ENCODE assay signal across 14 cellular contexts in genomic region chr14:90839024-90839888, GRCh38. TPM values are rescaled to one million over a fixed set of nuclear protein-coding genes. Genes with fewer than 3 reads are reported as not detected.
DNase-seq lines count a peak whose midpoint lies in the region; ATAC-seq, FAIRE-seq and TF ChIP-seq lines count a peak whose summit lies in the region.
"Had no signal": no experiment of that assay in that cellular context is flagged by ENCODE, and none has a peak within 500 bp of the region (broad histone marks: within the 10 kb centered on the region; RNA-seq: fewer than 3 reads in every experiment).

No MANE protein-coding gene starts in this region.

- H3K4me3 ChIP-seq in K562 (no peak overlapping the region), right cardiac atrium (ENCODE audit: low read length) (no peak overlapping the region), rectal smooth muscle tissue (ENCODE audit: low read length) (peak overlapping the region; percentile 6)
- H3K4me3 ChIP-seq: BLaER1 treated with 17β-estradiol and CSF1 and Interleukin-3, amounts not matched to agents 10 nM and 100 nM; ovary had no signal

- H2AFZ ChIP-seq in K562 (ENCODE audit: low read depth, low read length) = peak overlapping the region; percentile 66

- DNase-seq in AG20443 (ENCODE audit: low spot score) = peak; percentile 83
- DNase-seq in K562 (ENCODE audit: extremely low read depth in 1 of 4, low spot score in 3 of 4) = no peak
- peak; percentile 64 to 88 (median 86) for DNase-seq in right cardiac atrium
- no peak for DNase-seq in superior temporal gyrus (ENCODE audit: extremely low spot score)
- no peak for DNase-seq in NOMO-1 (lab: John Stamatoyannopoulos, UW; ENCODE audit: unreplicated experiment in 2 of 2)
- no peak for DNase-seq in DMS79 (lab: John Stamatoyannopoulos, UW)
- DNase-seq: activated B cell treated with CpG ODN at 0.5 μM for 24 hours; activated naive CD8-positive, alpha-beta T cell treated with anti-CD3 and anti-CD28 coated beads, Interleukin-2, amount 10 ng/mL, durations not matched to agents 7 days and 5 days; glutamatergic neuron had no signal

- no peaks in the 10 kb centered on the region for H3K79me2 ChIP-seq in K562 (ENCODE audit: control insufficient read depth, insufficient read depth, low read length)

- TF ChIP-seq CTCF in K562 (IDR thresholded peaks at IDR 0.05 in 2 of 3, conservative IDR thresholded peaks at IDR 0.05 in 1 of 3; ENCODE audit: insufficient read depth in 2 of 3, low read depth in 1 of 3, low read length in 3 of 3) = no peak

- intact Hi-C loops in K562 (cut with micrococcal nuclease) (no loop called here), right cardiac atrium (cut with DNase I) (no loop called here)

- no peak for TF ChIP-seq RAD21 in K562 (CRISPR knock-in tag; conservative IDR thresholded peaks at IDR 0.05 in 1 of 2, IDR thresholded peaks at IDR 0.05 in 1 of 2)

- no TSS peak for BruUV-seq in K562 (replicated peaks; lab: Mats Ljungman, UMichigan)

- WGBS in K562 (ENCODE audit: insufficient coverage, low coverage, missing lambda C conversion rate) = 50% methylated on average over 6 of the region's 10 CpGs
- WGBS in right cardiac atrium = 36% methylated on average over 10 of the region's 10 CpGs

- H3K9me3 ChIP-seq in K562 (replicated peaks; ENCODE audit: control insufficient read depth, insufficient read depth, low read depth, low read length) = no peaks in the 10 kb centered on the region
- H3K9me3 ChIP-seq in right cardiac atrium (ENCODE audit: control insufficient read depth, low read length) = no peaks in the 10 kb centered on the region
- H3K9me3 ChIP-seq: BLaER1 treated with 17β-estradiol and CSF1 and Interleukin-3, amounts not matched to agents 10 nM and 100 nM; ovary had no signal

- H4K20me1 ChIP-seq in K562 (replicated peaks; ENCODE audit: control insufficient read depth, insufficient read depth, low read length) = no peaks in the 10 kb centered on the region
- H4K20me1 ChIP-seq: BLaER1 treated with 17β-estradiol and CSF1 and Interleukin-3, amounts not matched to agents 10 nM and 100 nM had no signal

- H3K4me1 ChIP-seq in K562 (replicated peaks in 1 of 2; ENCODE audit: control insufficient read depth in 2 of 2, insufficient read depth in 2 of 2, low read length in 2 of 2) = peaks cover 4 to 5% of the 10 kb centered on the region in 2 experiments; a peak in 3 of 5 replicates
- H3K4me1 ChIP-seq in right cardiac atrium (ENCODE audit: control insufficient read depth, insufficient read depth, low read length) = no peaks in the 10 kb centered on the region
- H3K4me1 ChIP-seq in rectal smooth muscle tissue (ENCODE audit: control insufficient read depth, insufficient read depth, low read length) = no peaks in the 10 kb centered on the region

- ATAC-seq in K562 (peak; percentile 44), right cardiac atrium (peak; percentile 91 to 95), GM19351 (IDR thresholded peaks at IDR 0.05; ENCODE audit: unreplicated experiment) (no peak)

- H3K4me2 ChIP-seq in K562 (ENCODE audit: insufficient read depth, low read length) = no peak overlapping the region

- in situ Hi-C loops in K562 (cut with MboI) = no loop called here

- POLR2A ChIA-PET in K562 (lab: Yijun Ruan, JAX) = no interaction called here

- H3K27me3 ChIP-seq in K562 (ENCODE audit: control insufficient read depth in 2 of 2, insufficient read depth in 2 of 2, low read length in 2 of 2) (no peaks in the 10 kb centered on the region), right cardiac atrium (ENCODE audit: control insufficient read depth, insufficient read depth) (no peaks in the 10 kb centered on the region), rectal smooth muscle tissue (ENCODE audit: control insufficient read depth, insufficient read depth, low read length) (no peaks in the 10 kb centered on the region)
- H3K27me3 ChIP-seq: BLaER1 treated with 17β-estradiol and CSF1 and Interleukin-3, amounts not matched to agents 10 nM and 100 nM; ovary had no signal

- H3K27ac ChIP-seq in K562 (ENCODE audit: extremely low read depth, low read depth, low read length) (no peak overlapping the region), right cardiac atrium (ENCODE audit: low read length) (peak overlapping the region; percentile 94), rectal smooth muscle tissue (ENCODE audit: low read depth, low read length) (peak overlapping the region; percentile 29)

- H3K9me1 ChIP-seq in K562 (ENCODE audit: control insufficient read depth, insufficient read depth, low read length) = no peaks in the 10 kb centered on the region

- no peak for FAIRE-seq in K562 (lab: Jason Lieb, UNC)
- FAIRE-seq: GM12892 had no signal

- no peak for TF ChIP-seq POLR2A in K562 (conservative IDR thresholded peaks at IDR 0.05)

- CTCF ChIA-PET in K562 (lab: Yijun Ruan, JAX; ENCODE audit: low intra/inter-chr PET ratio) = no interaction called here

- H3K9ac ChIP-seq in K562 (ENCODE audit: insufficient read depth in 1 of 2, low read depth in 2 of 2, low read length in 2 of 2) (no peak overlapping the region; a peak in 1 of 4 replicates), rectal smooth muscle tissue (ENCODE audit: low read length) (no peak overlapping the region)

- TF ChIP-seq EP300 in K562 (IDR thresholded peaks at IDR 0.05; ENCODE audit: low read length) = no peak

- H3K36me3 ChIP-seq in K562 (ENCODE audit: control insufficient read depth, insufficient read depth, low read length) (no peaks in the 10 kb centered on the region), rectal smooth muscle tissue (ENCODE audit: control insufficient read depth, insufficient read depth, low read length) (no peaks in the 10 kb centered on the region)
- H3K36me3 ChIP-seq: BLaER1 treated with 17β-estradiol and CSF1 and Interleukin-3, amounts not matched to agents 10 nM and 100 nM; ovary had no signal

TF ChIP-seq in K562, 482 proteins besides CTCF, POLR2A, EP300 and RAD21 (continues in another document):
- no peak for TF ChIP-seq ETV6 (IDR thresholded peaks at IDR 0.05; ENCODE audit: borderline replicate concordance in 1 of 2, low read depth in 2 of 2, low read length in 1 of 2)
- no peak for TF ChIP-seq ETV6 (CRISPR knock-in tag; IDR thresholded peaks at IDR 0.05; ENCODE audit: borderline replicate concordance)
- TF ChIP-seq ZNF785 (CRISPR knock-in tag; IDR thresholded peaks at IDR 0.05) = no peak

RNA-seq across cellular contexts. Expression of gene TTC7B, which starts 23.0 kb away (rescaled TPM):
- total RNA-seq in K562 (2011; cell fraction: chromatin; rRNA removed; ENCODE audit: low replicate concordance) = 118 and 173 TPM in 2 replicates
- 48.5 and 49.9 TPM in 2 replicates for total RNA-seq in K562 (2011; cell fraction: nucleolus; rRNA removed)
- total RNA-seq in K562 (2011; cell fraction: nucleoplasm; rRNA removed) = 66.6 and 71.6 TPM in 2 replicates
- total RNA-seq in K562 (2014; rRNA removed) = 36.7 and 37.3 TPM in 2 replicates
- total RNA-seq in K562 (2014; rRNA removed; fragmentation: Illumina TruSeq; extraction: Trizol) = 25.7 and 27.4 TPM in 2 replicates
- total RNA-seq in K562 (2015; rRNA removed; fragmentation: Illumina TruSeq; extraction: Trizol) = 21.9 and 24.0 TPM in 2 replicates
- total RNA-seq in K562 (2021) = 77.2 and 77.7 TPM in 2 replicates
- polyA plus RNA-seq in K562 (2011; rRNA removed) = 43.3 and 50.2 TPM in 2 replicates
- polyA plus RNA-seq in K562 (2011; cell fraction: cytosol; rRNA removed) = 38.9 and 74.2 TPM in 2 replicates
- 51.9 and 63.4 TPM in 2 replicates for polyA plus RNA-seq in K562 (2011; cell fraction: nucleus; rRNA removed)
- 41.2 and 101 TPM in 2 replicates for polyA plus RNA-seq in K562 (2012)
- 40.1 and 41.6 TPM in 2 replicates for polyA plus RNA-seq in K562 (2014; fragmentation: Illumina TruSeq; extraction: Trizol)
- polyA plus RNA-seq in K562 (2014; fragmentation: Nextera tagmentation; extraction: Ambion mirVana) = 1 to 10 TPM; 2.2 to 2.5 TPM
- polyA plus RNA-seq in K562 (2014; rRNA removed) = 34.3 and 37.1 TPM in 2 replicates
- polyA minus RNA-seq in K562 (2011; rRNA and poly(A)+ RNA removed) = 70.1 and 70.2 TPM in 2 replicates
- polyA minus RNA-seq in K562 (2011; cell fraction: cytosol; rRNA and poly(A)+ RNA removed) = 70.3 and 94.5 TPM in 2 replicates
- 45.9 and 78.4 TPM in 2 replicates for polyA minus RNA-seq in K562 (2011; cell fraction: nucleus; rRNA and poly(A)+ RNA removed)
- total RNA-seq in right cardiac atrium = 10 to 100 TPM; 80.7 to 88.7 (median 85.5) TPM
- 38.1 TPM for polyA plus RNA-seq in right cardiac atrium

Comparison
In these comparisons a context has a peak if more than half of its experiments do, and no peak if none do; other contexts are left out.
1. DNase-seq: peak in AG20443 (single experiment) and right cardiac atrium (3 of 3); none in K562 (0 of 4), superior temporal gyrus (single experiment), NOMO-1 (0 of 2) and DMS79 (single experiment).